In the genomic region with DNA sequence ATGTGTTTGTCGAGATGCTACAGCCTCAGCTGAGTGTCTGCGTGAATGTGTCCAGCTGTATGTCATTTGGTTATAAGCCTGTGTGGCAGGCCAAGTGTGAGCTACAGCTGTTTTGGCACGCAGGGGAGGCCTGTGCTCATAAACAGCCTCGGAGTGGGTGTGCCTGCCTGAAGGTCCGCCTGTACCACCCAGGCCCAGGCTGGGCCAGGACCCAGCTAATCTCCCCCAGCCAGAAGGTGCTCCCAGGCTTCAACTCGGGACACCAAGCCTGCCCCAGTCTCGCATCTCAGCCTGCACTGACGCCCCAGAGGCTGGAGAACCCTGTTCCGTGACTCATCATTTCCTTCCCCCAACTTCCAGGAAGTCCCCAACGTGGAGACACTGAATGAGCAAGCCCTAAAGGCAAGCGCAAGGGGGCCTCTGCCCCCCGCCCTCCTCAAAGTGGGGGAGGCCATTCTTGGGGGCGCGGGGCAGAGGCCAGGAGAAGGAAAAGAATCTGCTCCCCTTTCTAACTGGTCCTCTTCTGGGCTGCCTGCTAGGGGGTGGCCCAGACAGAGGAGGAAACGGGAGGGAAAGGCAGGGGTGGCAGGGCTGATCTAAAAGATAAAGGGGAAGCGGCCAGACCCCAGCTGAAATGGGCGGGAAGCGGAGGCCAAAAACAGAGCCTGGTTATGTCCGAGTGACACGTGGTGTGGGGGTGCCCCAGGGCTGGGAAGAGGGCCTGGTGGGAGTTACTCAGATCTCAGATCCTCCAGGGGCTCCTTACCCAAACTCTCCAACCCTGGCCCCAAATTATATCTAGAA, we compare ENCODE assay signal across 8 cellular contexts. TPM values are rescaled to one million over a fixed set of nuclear protein-coding genes. Genes with fewer than 3 reads are reported as not detected.
DNase-seq lines count a peak whose midpoint lies in the region; FAIRE-seq and TF ChIP-seq lines count a peak whose summit lies in the region.

No MANE protein-coding gene starts in this region.

- H3K36me3 ChIP-seq in Loucy (ENCODE audit: insufficient read depth, low read length) (peaks cover 23% of the 10 kb centered on the region; the same call in 1 of the 2 replicates), astrocyte (ENCODE audit: insufficient read depth, low read length) (peaks cover 14% of the 10 kb centered on the region), iPS-15b (ENCODE audit: control insufficient read depth, insufficient read depth, low read length) (peaks cover 26% of the 10 kb centered on the region)

- H3K4me1 ChIP-seq in Loucy (ENCODE audit: insufficient read depth, low read length, poor library complexity, severe bottlenecking) (peaks cover 34% of the 10 kb centered on the region), astrocyte (ENCODE audit: insufficient read depth, low read length) (peaks cover 27% of the 10 kb centered on the region), iPS-15b (ENCODE audit: control insufficient read depth, insufficient read depth, low read length) (peaks cover 16% of the 10 kb centered on the region)

- H3K9me3 Mint-ChIP-seq in astrocyte (ENCODE audit: unreplicated experiment): no peaks in the 10 kb centered on the region

- no peak for FAIRE-seq in astrocyte (lab: Jason Lieb, UNC)

- peaks cover 12% of the 10 kb centered on the region for H3K4me1 Mint-ChIP-seq in astrocyte (ENCODE audit: low read depth, unreplicated experiment)

- H3K9me2 ChIP-seq in Loucy (replicated peaks; ENCODE audit: low read depth, low read length): no peaks in the 10 kb centered on the region

- H3K4me2 ChIP-seq in Loucy (ENCODE audit: low read depth, low read length, poor library complexity, severe bottlenecking) (peak overlapping the region; percentile 99), astrocyte (ENCODE audit: low read length) (peak overlapping the region; percentile 90)

- H3K9ac ChIP-seq in Loucy (ENCODE audit: low read depth, low read length, poor library complexity, severe bottlenecking) (peak overlapping the region; percentile 99), astrocyte (ENCODE audit: low read length) (peak overlapping the region; percentile 86), iPS-15b (ENCODE audit: low read depth, low read length) (peak overlapping the region; percentile 94)

- H3K4me3 ChIP-seq in Loucy (ENCODE audit: low read length, poor library complexity, severe bottlenecking): peak overlapping the region; percentile 79
- H3K4me3 ChIP-seq in astrocyte (ENCODE audit: insufficient read depth, low read depth, low read length): peak overlapping the region; percentile 77
- H3K4me3 ChIP-seq in iPS-15b (ENCODE audit: low read depth, low read length): peak overlapping the region; percentile 99
- peak overlapping the region; percentile 51 to 77 (median 63) for H3K4me3 ChIP-seq in skin epidermis

- H3K4me3 Mint-ChIP-seq in astrocyte (ENCODE audit: unreplicated experiment): peak overlapping the region; percentile 97

- H3K27ac Mint-ChIP-seq in astrocyte (ENCODE audit: unreplicated experiment): peak overlapping the region; percentile 99

- H3K27me3 ChIP-seq in Loucy (ENCODE audit: insufficient read depth, low read length, poor library complexity, severe bottlenecking) (peaks cover 5% of the 10 kb centered on the region), astrocyte (ENCODE audit: insufficient read depth, low read length) (no peaks in the 10 kb centered on the region), iPS-15b (ENCODE audit: control insufficient read depth, insufficient read depth, low read length) (peaks cover 3% of the 10 kb centered on the region)

- H3K27ac ChIP-seq in astrocyte (ENCODE audit: low read depth, low read length) (peak overlapping the region; percentile 74), skin epidermis (peak overlapping the region; percentile 13 to 97 (median 90))

- H3K36me3 Mint-ChIP-seq in astrocyte (ENCODE audit: low read depth, unreplicated experiment): peaks cover 17% of the 10 kb centered on the region

- H4K20me1 ChIP-seq in Loucy (ENCODE audit: insufficient read depth, low read length, poor library complexity, severe bottlenecking): peaks cover 64% of the 10 kb centered on the region
- H4K20me1 ChIP-seq in astrocyte (ENCODE audit: insufficient read depth, low read length): peaks cover 53% of the 10 kb centered on the region

- H3K9me3 ChIP-seq in Loucy (ENCODE audit: insufficient read depth, low read depth, low read length): no peaks in the 10 kb centered on the region
- H3K9me3 ChIP-seq in astrocyte (ENCODE audit: insufficient read depth, low read depth, low read length): no peaks in the 10 kb centered on the region
- H3K9me3 ChIP-seq in iPS-15b (ENCODE audit: control insufficient read depth, insufficient read depth, low read length): no peaks in the 10 kb centered on the region

- no peaks in the 10 kb centered on the region for H3F3A ChIP-seq in Loucy (ENCODE audit: low read depth)

- H3K27me3 Mint-ChIP-seq in astrocyte (ENCODE audit: low read depth, unreplicated experiment): no peaks in the 10 kb centered on the region

- TF ChIP-seq CTCF in Loucy (conservative IDR thresholded peaks at IDR 0.05; ENCODE audit: low read length) (no peak), astrocyte (IDR thresholded peaks at IDR 0.05; ENCODE audit: insufficient read depth, low read depth, low read length) (no peak)

- H2AFZ ChIP-seq in Loucy (ENCODE audit: low read length) (no peak overlapping the region), astrocyte (ENCODE audit: low read depth, low read length) (peak overlapping the region; percentile 33)

- DNase-seq in NCI-H510A treated with DMSO at 0.1 percent for 48 hours (lab: John Stamatoyannopoulos, UW) (peak; percentile 27), NCI-H510A (lab: John Stamatoyannopoulos, UW) (no peak), T-helper 9 cell (peak; percentile 72), astrocyte (ENCODE audit: low read depth) (peak; percentile 67), NCI-H187 treated with DMSO at 0.1 percent for 48 hours (lab: John Stamatoyannopoulos, UW) (no peak)

- peaks cover 70% of the 10 kb centered on the region for H3K79me2 ChIP-seq in Loucy (ENCODE audit: insufficient read depth, low read length)
- peaks cover 66% of the 10 kb centered on the region for H3K79me2 ChIP-seq in astrocyte (ENCODE audit: insufficient read depth, low read length)

RNA-seq across cellular contexts. Expression of gene SLC1A5, which starts 2.0 kb away (rescaled TPM):
- 233 and 270 TPM in 2 replicates for total RNA-seq in astrocyte

RNA-seq across cellular contexts. Expression of gene STRN4, which starts 40.2 kb away (rescaled TPM):
- 75.0 and 80.8 TPM in 2 replicates for total RNA-seq in astrocyte

RNA-seq across cellular contexts. Expression of gene FKRP, which starts 40.6 kb away (rescaled TPM):
- 25.1 and 28.1 TPM in 2 replicates for total RNA-seq in astrocyte

Comparison
In these comparisons a context has a peak if more than half of its experiments do, and no peak if none do; other contexts are left out.
1. DNase-seq: peak in NCI-H510A treated with DMSO at 0.1 percent for 48 hours (single experiment), T-helper 9 cell (single experiment) and astrocyte (single experiment); none in NCI-H510A (single experiment) and NCI-H187 treated with DMSO at 0.1 percent for 48 hours (single experiment).
2. Peak in every context shown above with its lines, with median percentiles within 50 percentile points of each other: H3K4me3 ChIP-seq and H3K9ac ChIP-seq.